Comparison of ENCODE assay signal across 8 cellular contexts in the genomic region with DNA sequence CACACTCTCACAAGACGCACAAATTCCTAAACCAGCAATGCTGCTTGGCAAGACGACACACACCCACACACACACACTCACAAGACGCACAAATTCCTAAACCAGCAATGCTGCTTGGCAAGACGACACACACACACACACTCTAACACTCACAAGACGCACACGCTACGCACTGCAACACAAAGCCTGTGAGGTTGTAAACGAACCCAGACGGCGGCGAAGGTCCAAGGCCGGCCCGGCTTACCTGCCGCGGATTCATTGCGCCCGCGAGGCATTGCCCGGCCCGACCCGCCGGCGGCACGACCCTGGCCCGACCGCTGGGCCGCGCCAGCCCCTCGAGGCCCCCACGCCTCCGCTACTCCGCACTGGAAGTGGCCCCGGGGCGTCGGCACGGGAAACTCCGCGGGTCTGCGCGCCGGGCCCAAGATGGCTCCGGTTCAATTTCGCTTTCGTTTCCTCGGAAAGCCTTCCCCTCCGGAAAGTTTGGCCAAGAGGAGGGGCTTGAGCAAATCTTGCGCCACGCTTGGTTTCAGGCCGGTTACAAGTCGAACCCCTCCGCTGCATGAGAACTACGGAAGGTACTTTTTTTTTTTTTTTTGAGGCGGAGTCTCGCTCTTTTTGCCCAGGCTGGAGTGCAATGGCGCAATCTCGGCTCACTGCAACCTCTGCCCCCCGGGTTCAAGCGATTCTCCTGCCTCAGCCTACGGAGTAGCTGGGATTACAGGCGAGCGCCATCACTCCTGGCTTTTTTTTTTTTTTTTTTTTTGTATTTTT. TPM values are rescaled to one million over a fixed set of nuclear protein-coding genes. Genes with fewer than 3 reads are reported as not detected.
DNase-seq lines count a peak whose midpoint lies in the region; ATAC-seq and TF ChIP-seq lines count a peak whose summit lies in the region.

Gene ADAR, minus strand, starts transcription at position 439 of the 774 bp plus-strand sequence. Its CDS starts 180 bp downstream, at position 259.

- no peaks in the 10 kb centered on the region for H3K27me3 ChIP-seq in PC-3 (ENCODE audit: low read length)
- no peaks in the 10 kb centered on the region for H3K27me3 ChIP-seq in mucosa of stomach (ENCODE audit: control insufficient read depth, insufficient read depth, low read length)

- POLR2A ChIA-PET in PC-3 (lab: Charles Lee; ENCODE audit: unreplicated experiment): interaction anchor here (0.8 kb wide), 1 partner anchor 61 kb away, joined by 16 read pairs; no protein-coding TSS in a partner anchor

- H3K9me3 ChIP-seq in PC-3 (ENCODE audit: low read length) (no peaks in the 10 kb centered on the region), mucosa of stomach (ENCODE audit: control insufficient read depth, low read length) (no peaks in the 10 kb centered on the region)

- no peak for TF ChIP-seq CTCF in PC-3 (conservative IDR thresholded peaks at IDR 0.05; ENCODE audit: low read depth, low read length)
- TF ChIP-seq CTCF in epithelial cell of proximal tubule (conservative IDR thresholded peaks at IDR 0.05; ENCODE audit: low read depth, low read length): no peak

- H2AFZ ChIP-seq in PC-3 (ENCODE audit: low read length): peak within 1 kb of the TSS; percentile 81

- H3K9ac ChIP-seq in PC-3 (ENCODE audit: low read length): peak within 1 kb of the TSS; percentile 98
- peak within 1 kb of the TSS; percentile 97 for H3K9ac ChIP-seq in mucosa of stomach (ENCODE audit: low read length)

- CTCF ChIA-PET in PC-3 (lab: Charles Lee): no interaction called here

- peaks cover 17% of the 10 kb centered on the region for H3K4me1 ChIP-seq in PC-3 (ENCODE audit: insufficient read depth, low read length)
- H3K4me1 ChIP-seq in mucosa of stomach (ENCODE audit: control insufficient read depth, insufficient read depth, low read length): peaks cover 12% of the 10 kb centered on the region

- no TSS peak for BruUV-seq in PC-3 (replicated peaks; lab: Mats Ljungman, UMichigan)

- peaks cover 92% of the 10 kb centered on the region for H3K79me2 ChIP-seq in PC-3 (ENCODE audit: low read length)

- DNase-seq in COLO668 (lab: John Stamatoyannopoulos, UW; ENCODE audit: unreplicated experiment): peak; percentile 76
- DNase-seq in HUDEP-2 (lab: John Stamatoyannopoulos, UW; ENCODE audit: unreplicated experiment in 76 of 76): peak in 74 of 76 experiments; percentile 14 to 83 (median 66)
- DNase-seq in PC-3: peak; percentile 95
- DNase-seq in activated T-cell treated with anti-CD3 and anti-CD28 coated beads for 4 hours: peak; percentile 90
- DNase-seq in epithelial cell of proximal tubule (ENCODE audit: low read depth): peak; percentile 89
- DNase-seq in stimulated activated CD8-positive, alpha-beta memory T cell treated with anti-CD3 and anti-CD28 coated beads, Interleukin-4, amount 100 ng/mL, for 48 hours: peak; percentile 92

- H3K36me3 ChIP-seq in PC-3 (ENCODE audit: low read depth, low read length): peaks cover 7% of the 10 kb centered on the region; the same call in 1 of the 2 replicates
- H3K36me3 ChIP-seq in mucosa of stomach (ENCODE audit: control insufficient read depth, insufficient read depth, low read length): no peaks in the 10 kb centered on the region

- no peaks in the 10 kb centered on the region for H3K9me2 ChIP-seq in PC-3 (replicated peaks; ENCODE audit: low read length)

- peaks cover 17% of the 10 kb centered on the region for H4K20me1 ChIP-seq in PC-3 (ENCODE audit: low read length)

- H3K4me2 ChIP-seq in PC-3 (ENCODE audit: low read length): peak within 1 kb of the TSS; percentile 88

- H3K27ac ChIP-seq in PC-3 (ENCODE audit: low read length): peak within 1 kb of the TSS; percentile 85

- intact Hi-C loops in PC-3 (cut with micrococcal nuclease): loop anchor here (1.0 to 5.0 kb wide), 2 partner anchors 49 to 329 kb away; partner anchors contain the start of gene PMVK

- H3K4me3 ChIP-seq in PC-3 (ENCODE audit: low read length): peak within 1 kb of the TSS; percentile 97
- H3K4me3 ChIP-seq in epithelial cell of proximal tubule (ENCODE audit: low read depth, low read length): peak within 1 kb of the TSS; percentile 66
- H3K4me3 ChIP-seq in mucosa of stomach (ENCODE audit: low read length): peak within 1 kb of the TSS; percentile 97

- no peaks in the 10 kb centered on the region for H3F3A ChIP-seq in PC-3 (ENCODE audit: low read length, unreplicated experiment)

- ATAC-seq in GM21360 (IDR thresholded peaks at IDR 0.05; ENCODE audit: unreplicated experiment) (peak; percentile 64), PC-3 (peak; percentile 68)

RNA-seq across cellular contexts. Expression of gene ADAR, which starts in this region (rescaled TPM):
- total RNA-seq in PC-3 (2014; rRNA removed) (129 and 136 TPM in 2 replicates), epithelial cell of proximal tubule (63.4 and 82.3 TPM in 2 replicates)

Comparison
In these comparisons a context has a peak if more than half of its experiments do, and no peak if none do; other contexts are left out.
1. Peak in every context shown above with its lines: DNase-seq, ATAC-seq, H3K4me3 ChIP-seq and H3K27ac ChIP-seq.